Comparison of ENCODE assay signal across 8 cellular contexts in genomic region chr2:102141915-102142828, GRCh38. TPM values are rescaled to one million over a fixed set of nuclear protein-coding genes. Genes with fewer than 3 reads are reported as not detected.
DNase-seq lines count a peak whose midpoint lies in the region; ATAC-seq and TF ChIP-seq lines count a peak whose summit lies in the region.

IL1R1 (plus strand) TSS chr2:102142746; CDS start chr2:102157725, 14,979 bp downstream.

- CTCF ChIA-PET in T-cell (lab: Charles Lee), result no interaction called here

- H3K4me3 Mint-ChIP-seq in activated CD4-positive, alpha-beta T cell treated with anti-CD3 and anti-CD28 coated beads, Interleukin-2, amount 10 ng/mL, durations not matched to agents 24 days and 14 days, result peak within 1 kb of the TSS; percentile 72
- peak within 1 kb of the TSS; percentile 48 to 72 (median 67) for H3K4me3 Mint-ChIP-seq in T-cell

- peak in 2 of 4 experiments; percentile 27 to 37 for ATAC-seq in T-cell (replicated peaks in 1 of 4)

- no peaks in the 10 kb centered on the region for H3K27me3 ChIP-seq in tibial artery

- H3K27ac ChIP-seq in tibial artery, result peak within 1 kb of the TSS; percentile 87 to 91

- no peak within 1 kb of the TSS for H3K27ac Mint-ChIP-seq in activated CD4-positive, alpha-beta T cell treated with anti-CD3 and anti-CD28 coated beads, Interleukin-2, amount 10 ng/mL, durations not matched to agents 24 days and 14 days
- peak within 1 kb of the TSS; percentile 14 to 75 for H3K27ac Mint-ChIP-seq in T-cell

- TF ChIP-seq CTCF in tibial artery (IDR thresholded peaks at IDR 0.05), result no peak

- peaks cover 0 to 18% (median 18%) of the 10 kb centered on the region in 3 donors for H3K9me3 ChIP-seq in tibial artery

- peaks cover 17% of the 10 kb centered on the region for H3K36me3 Mint-ChIP-seq in activated CD4-positive, alpha-beta T cell treated with anti-CD3 and anti-CD28 coated beads, Interleukin-2, amount 10 ng/mL, durations not matched to agents 24 days and 14 days (ENCODE audit: low read depth)
- peaks cover 3% of the 10 kb centered on the region for H3K36me3 Mint-ChIP-seq in T-cell

- H3K4me1 ChIP-seq in tibial artery, result peaks cover 0 to 12% (median 6%) of the 10 kb centered on the region in 4 donors

- H3K4me1 Mint-ChIP-seq in activated CD4-positive, alpha-beta T cell treated with anti-CD3 and anti-CD28 coated beads, Interleukin-2, amount 10 ng/mL, durations not matched to agents 24 days and 14 days, result peaks cover 20% of the 10 kb centered on the region
- H3K4me1 Mint-ChIP-seq in T-cell, result peaks cover 8 to 33% (median 25%) of the 10 kb centered on the region in 3 donors

- peaks cover 9 to 25% (median 16%) of the 10 kb centered on the region in 3 donors for H3K36me3 ChIP-seq in tibial artery

- H3K4me3 ChIP-seq in tibial artery, result peak within 1 kb of the TSS; percentile 66 to 69

- H3K27me3 Mint-ChIP-seq in activated CD4-positive, alpha-beta T cell treated with anti-CD3 and anti-CD28 coated beads, Interleukin-2, amount 10 ng/mL, durations not matched to agents 24 days and 14 days, result peaks cover 35% of the 10 kb centered on the region
- H3K27me3 Mint-ChIP-seq in T-cell, result peaks cover 22 to 37% of the 10 kb centered on the region in 2 donors

- POLR2A ChIA-PET in T-cell (lab: Charles Lee), result no interaction called here

- intact Hi-C loops in activated CD4-positive, alpha-beta T cell treated with anti-CD3 and anti-CD28 coated beads, Interleukin-2, amount 10 ng/mL, durations not matched to agents 24 days and 14 days (cut with micrococcal nuclease), result no loop called here
- intact Hi-C loops in tibial artery (cut with DNase I; ENCODE audit: low total_unique reads), result loop anchor here (10.0 kb wide), 1 partner anchor 77 kb away; no protein-coding TSS in a partner anchor

- DNase-seq in activated CD4-positive, alpha-beta T cell treated with anti-CD3 and anti-CD28 coated beads, Interleukin-2, amount 10 ng/mL, durations not matched to agents 24 days and 14 days, result peak; percentile 61
- DNase-seq in activated CD4-positive, alpha-beta T cell treated with anti-CD3 and anti-CD28 coated beads for 4 hours, result no peak
- DNase-seq in T-cell (peak in 1 of 34 experiments; percentile 10), epidermal melanocyte (ENCODE audit: insufficient read length, low spot score) (peak; percentile 45), medulla oblongata (ENCODE audit: extremely low spot score) (peak; percentile 43), tibial artery (peak; percentile 78 to 91), NCI-H2196 treated with DMSO at 0.1 percent for 48 hours (lab: John Stamatoyannopoulos, UW; ENCODE audit: unreplicated experiment) (no peak), UCSD-AML1 (lab: John Stamatoyannopoulos, UW; ENCODE audit: unreplicated experiment) (no peak)

- peaks cover 33% of the 10 kb centered on the region for H3K9me3 Mint-ChIP-seq in activated CD4-positive, alpha-beta T cell treated with anti-CD3 and anti-CD28 coated beads, Interleukin-2, amount 10 ng/mL, durations not matched to agents 24 days and 14 days
- H3K9me3 Mint-ChIP-seq in T-cell, result peaks cover 11 to 29% (median 17%) of the 10 kb centered on the region in 3 donors

RNA-seq across cellular contexts. Expression of gene IL1R1, which starts in this region (rescaled TPM):
- total RNA-seq in activated CD4-positive, alpha-beta T cell treated with anti-CD3 and anti-CD28 coated beads, Interleukin-2, amount 10 ng/mL, durations not matched to agents 24 days and 14 days, result 1.7 and 2.2 TPM in 2 replicates
- total RNA-seq in T-cell, result 1 to 10 TPM in 4 of 5 donors, under 1 TPM in 1; 0.43 to 4.5 (median 1.7) TPM

Comparison
In these comparisons a context has a peak if more than half of its experiments do, and no peak if none do; other contexts are left out.
1. DNase-seq: peak in activated CD4-positive, alpha-beta T cell treated with anti-CD3 and anti-CD28 coated beads, Interleukin-2, amount 10 ng/mL, durations not matched to agents 24 days and 14 days (single experiment), epidermal melanocyte (single experiment), medulla oblongata (single experiment) and tibial artery (2 of 2); none in activated CD4-positive, alpha-beta T cell treated with anti-CD3 and anti-CD28 coated beads for 4 hours (0 of 2), NCI-H2196 treated with DMSO at 0.1 percent for 48 hours (single experiment) and UCSD-AML1 (single experiment).